Comparison of ENCODE assay signal across 1 cellular context in the genomic region with DNA sequence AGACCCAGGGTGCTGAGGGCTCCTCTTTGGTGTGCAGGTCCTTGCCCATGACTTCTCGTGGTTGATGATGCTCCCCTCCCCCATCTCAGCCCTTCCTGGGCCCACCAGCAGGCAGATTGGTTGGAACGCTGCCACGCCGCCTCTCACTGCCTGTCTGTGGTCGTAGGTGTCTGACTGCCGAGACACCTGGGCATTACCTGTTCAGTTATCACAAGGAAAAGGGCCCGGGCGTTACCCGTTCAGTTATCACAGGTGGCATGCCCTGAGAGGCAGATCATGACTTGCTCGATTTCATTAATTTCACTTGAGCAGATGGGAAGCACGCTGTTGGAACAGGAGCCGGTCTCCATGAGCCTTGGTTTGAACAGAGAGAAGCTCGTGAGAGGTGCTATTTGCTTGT.
TF ChIP-seq lines count a peak whose summit lies in the region.

No MANE protein-coding gene starts in this region.

TF ChIP-seq in SK-N-SH, 30 proteins besides CTCF, POLR2A, EP300 and RAD21:
- TF ChIP-seq GABPA (IDR thresholded peaks at IDR 0.05; ENCODE audit: low read depth) (no peak), TAF1 (IDR thresholded peaks at IDR 0.05; ENCODE audit: borderline replicate concordance, low read depth, low read length) (no peak), JUND (IDR thresholded peaks at IDR 0.05) (no peak), TCF12 (IDR thresholded peaks at IDR 0.05) (no peak)
